Comparison of ENCODE assay signal across 12 cellular contexts in the genomic region with DNA sequence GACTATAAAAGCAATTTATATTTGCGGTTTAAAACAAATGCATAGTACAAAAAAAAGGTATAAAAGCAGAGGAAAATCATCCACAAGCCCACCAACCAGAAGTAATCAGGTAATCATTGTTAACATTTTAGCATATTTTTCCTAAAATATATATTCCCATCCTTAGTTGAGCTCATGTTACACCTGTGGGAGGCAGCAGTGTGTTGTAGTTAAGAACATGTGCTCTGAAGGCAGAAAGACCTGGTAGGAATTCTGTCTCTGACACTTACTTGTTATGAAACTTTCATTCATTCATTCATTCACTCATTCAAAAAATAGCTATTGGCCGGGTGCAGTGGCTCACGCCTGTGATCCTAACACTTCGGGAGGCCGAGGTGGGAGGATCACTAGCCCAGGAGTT. TPM values are rescaled to one million over a fixed set of nuclear protein-coding genes. Genes with fewer than 3 reads are reported as not detected.
DNase-seq lines count a peak whose midpoint lies in the region; ATAC-seq, FAIRE-seq and TF ChIP-seq lines count a peak whose summit lies in the region.
"Had no signal": no experiment of that assay in that cellular context is flagged by ENCODE, and none has a peak within 500 bp of the region (broad histone marks: within the 10 kb centered on the region; RNA-seq: fewer than 3 reads in every experiment).

No MANE protein-coding gene starts in this region.

- no peak overlapping the region for H3K27ac ChIP-seq in astrocyte (ENCODE audit: low read depth, low read length)
- H3K27ac ChIP-seq: ovary had no signal

- FAIRE-seq in astrocyte (lab: Jason Lieb, UNC) = peak; percentile 87

- H3K36me3 Mint-ChIP-seq in astrocyte (ENCODE audit: low read depth, unreplicated experiment) = no peaks in the 10 kb centered on the region
- H3K36me3 Mint-ChIP-seq in naive thymus-derived CD8-positive, alpha-beta T cell = no peaks in the 10 kb centered on the region
- H3K36me3 Mint-ChIP-seq: stimulated activated effector memory CD8-positive, alpha-beta T cell treated with anti-CD3 and anti-CD28 coated beads, Interleukin-12 subunit alpha, Interleukin-12 subunit beta, amount 100 ng/mL, for 72 hours had no signal

- H3K4me3 ChIP-seq in BE2C (ENCODE audit: low read depth, low read length) = no peak overlapping the region
- no peak overlapping the region for H3K4me3 ChIP-seq in HAP-1
- H3K4me3 ChIP-seq in astrocyte (ENCODE audit: insufficient read depth, low read depth, low read length) = no peak overlapping the region
- H3K4me3 ChIP-seq: ovary had no signal

- H3K9me3 Mint-ChIP-seq in astrocyte (ENCODE audit: unreplicated experiment) = no peaks in the 10 kb centered on the region
- no peaks in the 10 kb centered on the region for H3K9me3 Mint-ChIP-seq in naive thymus-derived CD8-positive, alpha-beta T cell
- H3K9me3 Mint-ChIP-seq: activated CD4-positive, alpha-beta memory T cell treated with anti-CD3 and anti-CD28 coated beads, Interleukin-2, amount 10 ng/mL, durations not matched to agents 7 days and 5 days; stimulated activated effector memory CD8-positive, alpha-beta T cell treated with anti-CD3 and anti-CD28 coated beads, Interleukin-12 subunit alpha, Interleukin-12 subunit beta, amount 100 ng/mL, for 72 hours had no signal

- H2AFZ ChIP-seq in astrocyte (ENCODE audit: low read depth, low read length) = no peak overlapping the region

- in situ Hi-C loops in HAP-1 (cut with MboI; ENCODE audit: low sequenced_read_pairs) = no loop called here

- no peaks in the 10 kb centered on the region for H4K20me1 ChIP-seq in astrocyte (ENCODE audit: insufficient read depth, low read length)

- H3K27me3 ChIP-seq in BE2C (no peaks in the 10 kb centered on the region), HAP-1 (ENCODE audit: low read depth) (no peaks in the 10 kb centered on the region), astrocyte (ENCODE audit: insufficient read depth, low read length) (no peaks in the 10 kb centered on the region)
- H3K27me3 ChIP-seq: ovary had no signal

- H3K4me3 Mint-ChIP-seq in astrocyte (ENCODE audit: unreplicated experiment) = no peak overlapping the region
- H3K4me3 Mint-ChIP-seq in naive thymus-derived CD8-positive, alpha-beta T cell = no peak overlapping the region
- H3K4me3 Mint-ChIP-seq: activated CD4-positive, alpha-beta memory T cell treated with anti-CD3 and anti-CD28 coated beads, Interleukin-2, amount 10 ng/mL, durations not matched to agents 7 days and 5 days; stimulated activated effector memory CD8-positive, alpha-beta T cell treated with anti-CD3 and anti-CD28 coated beads, Interleukin-12 subunit alpha, Interleukin-12 subunit beta, amount 100 ng/mL, for 72 hours had no signal

- ATAC-seq in left colon (peak; percentile 50), HG03520 (IDR thresholded peaks at IDR 0.05; ENCODE audit: unreplicated experiment) (no peak)
- no peak for ATAC-seq in naive thymus-derived CD8-positive, alpha-beta T cell
- ATAC-seq: stimulated activated effector memory CD8-positive, alpha-beta T cell treated with anti-CD3 and anti-CD28 coated beads, Interleukin-12 subunit alpha, Interleukin-12 subunit beta, amount 100 ng/mL, for 72 hours had no signal

- no peaks in the 10 kb centered on the region for H3K79me2 ChIP-seq in astrocyte (ENCODE audit: insufficient read depth, low read length)

- no peak overlapping the region for H3K4me2 ChIP-seq in astrocyte (ENCODE audit: low read length)

- intact Hi-C loops in left colon (cut with DNase I, micrococcal nuclease) = no loop called here

- H3K27me3 Mint-ChIP-seq in astrocyte (ENCODE audit: low read depth, unreplicated experiment) = no peaks in the 10 kb centered on the region
- no peaks in the 10 kb centered on the region for H3K27me3 Mint-ChIP-seq in naive thymus-derived CD8-positive, alpha-beta T cell
- H3K27me3 Mint-ChIP-seq: activated CD4-positive, alpha-beta memory T cell treated with anti-CD3 and anti-CD28 coated beads, Interleukin-2, amount 10 ng/mL, durations not matched to agents 7 days and 5 days had no signal

- DNase-seq in BE2C = peak; percentile 28
- peak; percentile 36 to 37 for DNase-seq in HAP-1 (ENCODE audit: low spot score in 2 of 2)
- DNase-seq in astrocyte (ENCODE audit: low read depth) = peak; percentile 19
- no peak for DNase-seq in left colon
- no peak for DNase-seq in naive thymus-derived CD8-positive, alpha-beta T cell
- DNase-seq in NCI-H1048 (lab: John Stamatoyannopoulos, UW) = no peak
- DNase-seq in GM19240 (ENCODE audit: insufficient read length, low spot score) = no peak
- DNase-seq: activated CD4-positive, alpha-beta memory T cell treated with anti-CD3 and anti-CD28 coated beads, Interleukin-2, amount 10 ng/mL, durations not matched to agents 7 days and 5 days; NCI-H446 treated with DMSO at 0.1 percent for 48 hours; ovary had no signal

- H3K4me1 ChIP-seq in BE2C (no peaks in the 10 kb centered on the region), HAP-1 (no peaks in the 10 kb centered on the region), astrocyte (ENCODE audit: insufficient read depth, low read length) (no peaks in the 10 kb centered on the region)

- POLR2A ChIA-PET in naive thymus-derived CD8-positive, alpha-beta T cell (lab: Charles Lee) = no interaction called here

- TF ChIP-seq CTCF in BE2C (IDR thresholded peaks at IDR 0.05; ENCODE audit: low read depth, low read length) = peak; percentile 55
- peak; percentile 27 for TF ChIP-seq CTCF in astrocyte (IDR thresholded peaks at IDR 0.05; ENCODE audit: insufficient read depth, low read depth, low read length)

- H3K36me3 ChIP-seq in BE2C = no peaks in the 10 kb centered on the region
- no peaks in the 10 kb centered on the region for H3K36me3 ChIP-seq in HAP-1 (replicated peaks)
- H3K36me3 ChIP-seq in astrocyte (ENCODE audit: insufficient read depth, low read length) = no peaks in the 10 kb centered on the region
- H3K36me3 ChIP-seq: ovary had no signal

- no peak overlapping the region for H3K9ac ChIP-seq in astrocyte (ENCODE audit: low read length)

- peaks cover 4% of the 10 kb centered on the region for H3K4me1 Mint-ChIP-seq in astrocyte (ENCODE audit: low read depth, unreplicated experiment)
- no peaks in the 10 kb centered on the region for H3K4me1 Mint-ChIP-seq in naive thymus-derived CD8-positive, alpha-beta T cell
- H3K4me1 Mint-ChIP-seq: activated CD4-positive, alpha-beta memory T cell treated with anti-CD3 and anti-CD28 coated beads, Interleukin-2, amount 10 ng/mL, durations not matched to agents 7 days and 5 days; stimulated activated effector memory CD8-positive, alpha-beta T cell treated with anti-CD3 and anti-CD28 coated beads, Interleukin-12 subunit alpha, Interleukin-12 subunit beta, amount 100 ng/mL, for 72 hours had no signal

- H3K27ac Mint-ChIP-seq in astrocyte (ENCODE audit: unreplicated experiment) = no peak overlapping the region
- H3K27ac Mint-ChIP-seq in naive thymus-derived CD8-positive, alpha-beta T cell = no peak overlapping the region
- H3K27ac Mint-ChIP-seq: activated CD4-positive, alpha-beta memory T cell treated with anti-CD3 and anti-CD28 coated beads, Interleukin-2, amount 10 ng/mL, durations not matched to agents 7 days and 5 days; stimulated activated effector memory CD8-positive, alpha-beta T cell treated with anti-CD3 and anti-CD28 coated beads, Interleukin-12 subunit alpha, Interleukin-12 subunit beta, amount 100 ng/mL, for 72 hours had no signal

- H3K9me3 ChIP-seq in BE2C (no peaks in the 10 kb centered on the region), HAP-1 (no peaks in the 10 kb centered on the region), astrocyte (ENCODE audit: insufficient read depth, low read depth, low read length) (no peaks in the 10 kb centered on the region)
- H3K9me3 ChIP-seq: ovary had no signal

RNA-seq across cellular contexts. Expression of a gene that starts 15.4 kb away (rescaled TPM):
- 1.6 TPM for polyA plus RNA-seq in BE2C (2012; ENCODE audit: insufficient read depth, insufficient read length, low read depth)
- total RNA-seq in astrocyte (17.7 and 19.2 TPM in 2 replicates), left colon (1 to 10 TPM; 4.2 to 5.0 TPM)
- total RNA-seq in naive thymus-derived CD8-positive, alpha-beta T cell = 1 to 10 TPM; 5.5 to 5.6 TPM
- 1 to 10 TPM in 1 of 3 donors, under 1 TPM in 2; 0.74 to 1.3 (median 0.95) TPM for polyA plus RNA-seq in naive thymus-derived CD8-positive, alpha-beta T cell

RNA-seq across cellular contexts. Expression of a gene that starts 55.5 kb away (rescaled TPM):
- polyA plus RNA-seq in BE2C (2012; ENCODE audit: insufficient read depth, insufficient read length, low read depth) = 7.8 TPM
- total RNA-seq in astrocyte = 0.91 and 1.2 TPM in 2 replicates
- total RNA-seq in left colon = 1 to 10 TPM; 1.0 to 1.3 TPM
- 1 to 10 TPM; 2.1 to 2.4 TPM for total RNA-seq in naive thymus-derived CD8-positive, alpha-beta T cell
- polyA plus RNA-seq in naive thymus-derived CD8-positive, alpha-beta T cell = 1 to 10 TPM in 1 of 3 donors, under 1 TPM in 2; 0.47 to 1.1 (median 0.66) TPM

Comparison
In these comparisons a context has a peak if more than half of its experiments do, and no peak if none do; other contexts are left out.
1. DNase-seq: peak in BE2C (single experiment), HAP-1 (2 of 2) and astrocyte (single experiment); none in left colon (0 of 2), naive thymus-derived CD8-positive, alpha-beta T cell (0 of 10), NCI-H1048 (single experiment) and GM19240 (single experiment).